Comparison of ENCODE assay signal across 9 cellular contexts in the genomic region with DNA sequence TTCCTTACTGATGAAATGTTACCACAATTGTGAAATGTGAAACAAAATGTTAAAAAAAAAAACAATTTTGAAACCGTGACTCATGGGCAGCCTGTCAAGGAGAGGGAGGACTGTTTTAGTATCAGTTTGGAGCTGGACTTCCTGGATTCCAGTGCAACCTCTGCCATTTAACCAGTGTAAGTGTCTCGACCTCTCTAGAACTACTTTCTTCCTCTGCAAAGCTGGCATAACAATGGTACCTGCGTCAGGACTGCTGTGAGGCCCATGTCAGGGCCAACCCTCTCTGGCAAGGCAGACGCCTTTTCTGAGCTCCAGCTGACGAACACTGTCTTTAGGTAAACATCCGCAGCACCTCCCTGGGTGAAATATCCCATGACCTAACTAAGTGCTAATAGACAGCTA. TPM values are rescaled to one million over a fixed set of nuclear protein-coding genes. Genes with fewer than 3 reads are reported as not detected.
DNase-seq lines count a peak whose midpoint lies in the region; ATAC-seq, FAIRE-seq and TF ChIP-seq lines count a peak whose summit lies in the region.
"Had no signal": no experiment of that assay in that cellular context is flagged by ENCODE, and none has a peak within 500 bp of the region (broad histone marks: within the 10 kb centered on the region; RNA-seq: fewer than 3 reads in every experiment).

No MANE protein-coding gene starts in this region.

- no peak overlapping the region for H3K4me3 ChIP-seq in PC-9
- no peak overlapping the region for H3K4me3 ChIP-seq in esophagus squamous epithelium
- no peak overlapping the region for H3K4me3 ChIP-seq in rectal smooth muscle tissue (ENCODE audit: low read length)
- no peak overlapping the region for H3K4me3 ChIP-seq in OCI-LY7 (ENCODE audit: low read depth, low read length, poor library complexity, severe bottlenecking)

- no peak for TF ChIP-seq POLR2A in esophagus squamous epithelium (IDR thresholded peaks at IDR 0.05)

- no peaks in the 10 kb centered on the region for H3K4me1 ChIP-seq in PC-9 (replicated peaks; ENCODE audit: insufficient read depth)
- H3K4me1 ChIP-seq in esophagus squamous epithelium = peaks cover 9 to 60% (median 22%) of the 10 kb centered on the region in 3 donors
- H3K4me1 ChIP-seq in rectal smooth muscle tissue (ENCODE audit: control insufficient read depth, insufficient read depth, low read length) = peaks cover 12% of the 10 kb centered on the region
- no peaks in the 10 kb centered on the region for H3K4me1 ChIP-seq in OCI-LY7 (ENCODE audit: insufficient read depth, low read length, poor library complexity, severe bottlenecking)

- peak; percentile 65 for DNase-seq in EL
- DNase-seq in PC-9 = peak; percentile 24 to 56
- DNase-seq in esophagus squamous epithelium (lab: John Stamatoyannopoulos, UW) = no peak
- DNase-seq in RCC 7860 (ENCODE audit: low spot score) = no peak
- DNase-seq in OCI-LY7 (ENCODE audit: low spot score) = no peak
- DNase-seq in RPMI8226 = no peak
- DNase-seq: endodermal cell had no signal

- FAIRE-seq in RCC 7860 (lab: Jason Lieb, UNC) = no peak

- no peaks in the 10 kb centered on the region for H3K9me2 ChIP-seq in PC-9 (ENCODE audit: insufficient read depth)
- H3K9me2 ChIP-seq in OCI-LY7 (ENCODE audit: insufficient read depth, low read length) = no peaks in the 10 kb centered on the region

- H3K9ac ChIP-seq in rectal smooth muscle tissue (ENCODE audit: low read length) = no peak overlapping the region

- intact Hi-C loops in PC-9 (cut with micrococcal nuclease; ENCODE audit: unreplicated experiment) (no loop called here), esophagus squamous epithelium (cut with DNase I) (no loop called here), OCI-LY7 (cut with micrococcal nuclease; ENCODE audit: unreplicated experiment) (no loop called here)

- H3K36me3 ChIP-seq in PC-9 (ENCODE audit: low read depth) = 0 out of 2 replicates have a peak, but pooled peaks cover 7% of the 10 kb centered on the region
- peaks cover under 1 to 63% (median 5%) of the 10 kb centered on the region in 3 donors for H3K36me3 ChIP-seq in esophagus squamous epithelium
- H3K36me3 ChIP-seq in rectal smooth muscle tissue (ENCODE audit: control insufficient read depth, insufficient read depth, low read length) = peaks cover 6% of the 10 kb centered on the region
- H3K36me3 ChIP-seq in OCI-LY7 (ENCODE audit: insufficient read depth, low read length) = peaks cover 99% of the 10 kb centered on the region

- TF ChIP-seq CTCF in PC-9 (conservative IDR thresholded peaks at IDR 0.05) (no peak), esophagus squamous epithelium (IDR thresholded peaks at IDR 0.05) (no peak), OCI-LY7 (conservative IDR thresholded peaks at IDR 0.05; ENCODE audit: low read length) (no peak)

- H3K9me3 ChIP-seq in PC-9 (ENCODE audit: insufficient read depth, low read depth) (no peaks in the 10 kb centered on the region), esophagus squamous epithelium (no peaks in the 10 kb centered on the region), OCI-LY7 (ENCODE audit: low read length) (no peaks in the 10 kb centered on the region)

- H3K27me3 ChIP-seq in PC-9 (ENCODE audit: insufficient read depth, low read depth) (no peaks in the 10 kb centered on the region), esophagus squamous epithelium (no peaks in the 10 kb centered on the region), rectal smooth muscle tissue (ENCODE audit: control insufficient read depth, insufficient read depth, low read length) (no peaks in the 10 kb centered on the region)

- CTCF ChIA-PET in PC-9 (lab: Charles Lee) (interaction anchor here (1.1 kb wide), 1 partner anchor 230 kb away, joined by 5 read pairs; no protein-coding TSS in a partner anchor), OCI-LY7 (lab: Charles Lee; ENCODE audit: unreplicated experiment) (no interaction called here)

- POLR2A ChIA-PET in PC-9 (lab: Charles Lee; ENCODE audit: unreplicated experiment) (no interaction called here), OCI-LY7 (lab: Charles Lee) (interaction anchor here (0.7 kb wide), 1 partner anchor 642 kb away, joined by 3 read pairs; no protein-coding TSS in a partner anchor)

- no peak overlapping the region for H2AFZ ChIP-seq in PC-9
- H2AFZ ChIP-seq in OCI-LY7 (ENCODE audit: low read length) = no peak overlapping the region

- no peak overlapping the region for H3K4me2 ChIP-seq in PC-9
- H3K4me2 ChIP-seq in OCI-LY7 (ENCODE audit: low read length) = no peak overlapping the region

- no peak for ATAC-seq in HG03280 (IDR thresholded peaks at IDR 0.05; ENCODE audit: unreplicated experiment)

- H3K27ac ChIP-seq in PC-9 = peak overlapping the region; percentile 71
- peak overlapping the region; percentile 76 to 93 (median 88) for H3K27ac ChIP-seq in esophagus squamous epithelium
- H3K27ac ChIP-seq in rectal smooth muscle tissue (ENCODE audit: low read depth, low read length) = peak overlapping the region; percentile 75
- H3K27ac ChIP-seq in OCI-LY7 (ENCODE audit: low read depth, low read length, poor library complexity, severe bottlenecking) = no peak overlapping the region

- no peaks in the 10 kb centered on the region for H3F3A ChIP-seq in PC-9 (ENCODE audit: insufficient read depth, low read depth)

- BruUV-seq in PC-9 (replicated peaks; lab: Mats Ljungman, UMichigan) (no TSS peak), OCI-LY7 (replicated peaks; lab: Mats Ljungman, UMichigan) (no TSS peak)

- H4K20me1 ChIP-seq in PC-9 (ENCODE audit: insufficient read depth) = no peaks in the 10 kb centered on the region; the same call in 1 of the 2 replicates
- H4K20me1 ChIP-seq in OCI-LY7 (ENCODE audit: insufficient read depth, low read length) = no peaks in the 10 kb centered on the region

- WGBS in esophagus squamous epithelium, 2 donors = 36 to 39% methylated on average over 6 of the region's 6 CpGs

- H3K79me2 ChIP-seq in PC-9 (ENCODE audit: low read depth) (no peaks in the 10 kb centered on the region), OCI-LY7 (ENCODE audit: insufficient read depth, low read depth, low read length) (no peaks in the 10 kb centered on the region)

RNA-seq across cellular contexts. Expression of a gene that starts 20.9 kb away (rescaled TPM):
- total RNA-seq in PC-9 (2021) = 11.0 TPM in 2 replicates
- total RNA-seq in esophagus squamous epithelium = 10 to 100 TPM; 11.1 to 24.8 (median 17.9) TPM
- 19.4 and 20.8 TPM in 2 replicates for total RNA-seq in OCI-LY7 (2014; rRNA removed; shearing (Covaris generic))
- total RNA-seq in OCI-LY7 (2022) = 23.4 and 25.4 TPM in 2 replicates

RNA-seq across cellular contexts. Expression of a gene that starts 40.6 kb away (rescaled TPM):
- total RNA-seq in PC-9 (2021) (3.0 and 3.1 TPM in 2 replicates), esophagus squamous epithelium (10 to 100 TPM; 12.7 to 39.9 (median 24.4) TPM), OCI-LY7 (2022) (not detected in 2 replicates)
- total RNA-seq in OCI-LY7 (2014; rRNA removed; shearing (Covaris generic)) = not detected in 2 replicates

Comparison
In these comparisons a context has a peak if more than half of its experiments do, and no peak if none do; other contexts are left out.
1. DNase-seq: peak in EL (single experiment) and PC-9 (2 of 2); none in esophagus squamous epithelium (single experiment), RCC 7860 (single experiment), OCI-LY7 (single experiment) and RPMI8226 (single experiment).